ENCODE assay signal across 8 cellular contexts in the genomic region with DNA sequence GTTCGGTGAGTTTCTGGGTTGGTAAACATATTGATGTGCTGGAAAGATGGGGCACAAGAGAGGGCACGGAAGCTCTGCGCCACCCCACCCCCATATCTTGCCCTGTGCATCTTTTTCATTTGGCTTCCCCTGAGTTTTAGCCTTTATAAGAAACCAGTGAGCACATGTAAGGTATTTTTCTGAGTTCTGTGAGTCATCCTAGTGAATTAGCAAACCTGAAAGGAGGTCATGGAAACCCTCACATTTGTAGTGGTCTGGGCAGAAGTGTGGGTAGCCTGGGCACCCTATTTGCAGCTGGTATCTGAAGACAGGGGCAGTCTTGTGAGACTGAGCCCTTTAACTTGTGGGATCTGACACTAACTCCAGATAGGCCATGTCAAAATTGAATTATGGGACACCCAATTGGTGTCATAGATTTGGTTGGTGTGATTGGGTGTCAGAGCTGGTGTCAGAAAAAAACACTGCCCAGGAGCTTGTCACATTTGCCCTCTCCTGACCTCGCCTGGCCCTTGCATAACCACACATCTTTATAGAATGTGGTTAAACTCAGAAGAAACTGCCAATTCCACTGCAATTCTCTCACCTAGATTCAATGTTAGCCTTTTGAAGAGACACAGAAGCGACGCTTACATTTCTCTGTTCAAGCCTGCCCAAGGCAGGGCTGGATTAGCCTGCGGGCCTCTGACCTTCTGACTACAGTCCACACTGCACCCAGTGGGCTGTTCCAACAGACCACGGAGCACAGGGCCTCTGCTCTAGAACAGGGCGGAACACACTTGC. TPM values are rescaled to one million over a fixed set of nuclear protein-coding genes. Genes with fewer than 3 reads are reported as not detected.
A peak's percentile ranks its signal among the peaks of the same experiment; 100 is the strongest.
DNase-seq lines count a peak whose midpoint lies in the region; ATAC-seq and TF ChIP-seq lines count a peak whose summit lies in the region.

No MANE protein-coding gene starts in this region.

- ATAC-seq in heart left ventricle = no peak
- peak; percentile 49 to 83 (median 58) for ATAC-seq in right lobe of liver

- TF ChIP-seq CTCF in cardiac muscle cell (IDR thresholded peaks at IDR 0.05; ENCODE audit: low read depth, low read length) (no peak), heart left ventricle (IDR thresholded peaks at IDR 0.05) (no peak), right lobe of liver (IDR thresholded peaks at IDR 0.05) (no peak), WERI-Rb-1 (IDR thresholded peaks at IDR 0.05; ENCODE audit: low read depth, low read length) (no peak)

- H3K4me3 ChIP-seq in cardiac muscle cell (no peak overlapping the region), heart left ventricle (no peak overlapping the region), right lobe of liver (no peak overlapping the region), WERI-Rb-1 (ENCODE audit: low read depth, low read length) (no peak overlapping the region)

- H3K4me1 ChIP-seq in cardiac muscle cell (ENCODE audit: low read depth) (peaks cover 17% of the 10 kb centered on the region), heart left ventricle (peaks cover 0 to 56% (median 0%) of the 10 kb centered on the region in 12 donors), right lobe of liver (peaks cover 0 to 6% (median 0%) of the 10 kb centered on the region in 4 donors)

- TF ChIP-seq POLR2A in heart left ventricle (IDR thresholded peaks at IDR 0.05) (no peak), right lobe of liver (IDR thresholded peaks at IDR 0.05) (no peak)

- intact Hi-C loops in heart left ventricle (cut with DNase I) (loop anchor here in 2 of 10 donors (5.0 to 10.0 kb wide), 2 partner anchors 37 to 61 kb away; no protein-coding TSS in a partner anchor), right lobe of liver (cut with DNase I) (no loop called here)

- H3K9me3 ChIP-seq in cardiac muscle cell (ENCODE audit: low read depth) = no peaks in the 10 kb centered on the region
- no peaks in the 10 kb centered on the region for H3K9me3 ChIP-seq in heart left ventricle
- no peaks in the 10 kb centered on the region for H3K9me3 ChIP-seq in right lobe of liver
- no peaks in the 10 kb centered on the region for H3K9me3 ChIP-seq in WERI-Rb-1 (ENCODE audit: severe bottlenecking)

- H3K27ac ChIP-seq in cardiac muscle cell (peak overlapping the region; percentile 79), heart left ventricle (peak overlapping the region in 1 of 12 donors; percentile 90), right lobe of liver (peak overlapping the region in 1 of 3 donors; percentile 2), WERI-Rb-1 (no peak overlapping the region)

- H3K36me3 ChIP-seq in cardiac muscle cell (no peaks in the 10 kb centered on the region), heart left ventricle (no peaks in the 10 kb centered on the region), right lobe of liver (no peaks in the 10 kb centered on the region), WERI-Rb-1 (no peaks in the 10 kb centered on the region)

- DNase-seq in cardiac muscle cell (ENCODE audit: low read depth in 1 of 2, low spot score in 1 of 2) (no peak), heart left ventricle (no peak), right lobe of liver (no peak), NCI-H187 (lab: John Stamatoyannopoulos, UW) (no peak), 8988T (no peak), globus pallidus (ENCODE audit: low spot score) (no peak), WERI-Rb-1 (no peak)
- peak; percentile 72 for DNase-seq in activated CD8-positive, alpha-beta memory T cell treated with anti-CD3 and anti-CD28 coated beads for 24 hours

- 80 to 96% (median 88%) methylated on average over 7 to 9 of the region's 9 CpGs for WGBS in heart left ventricle, 4 donors
- WGBS in right lobe of liver (ENCODE audit: insufficient coverage, low coverage, low lambda C conversion rate, missing lambda C conversion rate) = 69% methylated on average over 4 of the region's 9 CpGs

- H3K27me3 ChIP-seq in cardiac muscle cell = no peaks in the 10 kb centered on the region
- H3K27me3 ChIP-seq in heart left ventricle = no peaks in the 10 kb centered on the region
- H3K27me3 ChIP-seq in right lobe of liver = no peaks in the 10 kb centered on the region
- H3K27me3 ChIP-seq in WERI-Rb-1 (ENCODE audit: insufficient read depth, low read depth, severe bottlenecking) = no peaks in the 10 kb centered on the region

RNA-seq across cellular contexts. Expression of a gene that starts 12.0 kb away (rescaled TPM):
- total RNA-seq in cardiac muscle cell (46.0 and 60.9 TPM in 2 replicates), heart left ventricle (10 to 100 TPM in 8 of 9 donors, 1 to 10 TPM in 1; 6.3 to 25.3 (median 11.9) TPM), right lobe of liver (10 to 100 TPM; 26.2 to 47.9 (median 36.7) TPM)
- polyA plus RNA-seq in cardiac muscle cell (47.4 and 50.4 TPM in 2 replicates), heart left ventricle (1 to 10 TPM; 8.2 to 9.9 TPM)

RNA-seq across cellular contexts. Expression of a gene that starts 51.2 kb away (rescaled TPM):
- total RNA-seq in cardiac muscle cell = 51.3 and 76.2 TPM in 2 replicates
- 65.4 and 80.2 TPM in 2 replicates for polyA plus RNA-seq in cardiac muscle cell
- total RNA-seq in heart left ventricle = 10 to 100 TPM; 12.1 to 33.2 (median 23.5) TPM
- polyA plus RNA-seq in heart left ventricle = 10 to 100 TPM in 1 of 2 donors, 1 to 10 TPM in 1; 6.9 to 22.8 TPM
- 10 to 100 TPM in 5 of 6 experiments, 1 to 10 TPM in 1; 9.2 to 15.9 (median 13.9) TPM for total RNA-seq in right lobe of liver

Comparison
In these comparisons a context has a peak if more than half of its experiments do, and no peak if none do; other contexts are left out.
1. ATAC-seq: peak in right lobe of liver (4 of 4); none in heart left ventricle (0 of 4).